22 cellular contexts compared by ENCODE assay signal in the genomic region with DNA sequence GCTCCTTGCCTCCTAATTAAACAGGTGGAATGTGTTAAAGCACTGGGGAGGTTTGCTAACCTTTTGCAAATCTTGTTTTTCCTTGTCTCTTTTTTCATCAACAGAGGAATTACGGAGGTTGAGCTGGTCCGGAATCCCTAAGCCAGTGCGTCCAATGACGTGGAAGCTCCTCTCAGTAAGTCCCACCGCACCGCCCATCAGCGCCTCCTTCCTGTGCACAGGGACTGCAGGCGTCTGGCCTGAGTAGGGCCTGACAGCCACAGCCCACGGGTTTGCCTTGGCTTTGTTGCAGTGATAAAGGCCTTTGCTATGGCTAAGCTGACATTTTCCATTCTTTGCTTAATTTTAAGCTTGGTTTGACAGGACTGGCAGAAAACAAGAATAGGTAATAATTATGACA.
DNase-seq lines count a peak whose midpoint lies in the region; TF ChIP-seq lines count a peak whose summit lies in the region.
"Had no signal": no experiment of that assay in that cellular context is flagged by ENCODE, and none has a peak within 500 bp of the region (broad histone marks: within the 10 kb centered on the region; RNA-seq: fewer than 3 reads in every experiment).

No MANE protein-coding gene starts in this region.

- BruUV-seq in MCF 10A (replicated peaks; lab: Mats Ljungman, UMichigan) = no TSS peak

- H3K4me1 Mint-ChIP-seq in endodermal cell = no peaks in the 10 kb centered on the region
- H3K4me1 Mint-ChIP-seq in MCF 10A (ENCODE audit: insufficient read depth, unreplicated experiment) = peaks cover 4% of the 10 kb centered on the region
- no peaks in the 10 kb centered on the region for H3K4me1 Mint-ChIP-seq in progenitor cell of endocrine pancreas (ENCODE audit: low read depth)

- no peaks in the 10 kb centered on the region for H3K27me3 Mint-ChIP-seq in endodermal cell (ENCODE audit: insufficient read depth)
- no peaks in the 10 kb centered on the region for H3K27me3 Mint-ChIP-seq in MCF 10A (ENCODE audit: insufficient read depth, unreplicated experiment)
- H3K27me3 Mint-ChIP-seq in progenitor cell of endocrine pancreas = no peaks in the 10 kb centered on the region
- H3K27me3 Mint-ChIP-seq: activated CD4-positive, alpha-beta memory T cell treated with anti-CD3 and anti-CD28 coated beads for 36 hours had no signal

- intact Hi-C loops in MCF 10A (cut with micrococcal nuclease) = no loop called here

- no peaks in the 10 kb centered on the region for H3K9me3 ChIP-seq in endodermal cell (ENCODE audit: control insufficient read depth, low read length)
- H3K9me3 ChIP-seq: adrenal gland, breast epithelium, vagina had no signal

- H3K9ac ChIP-seq in endodermal cell (ENCODE audit: extremely low read depth, low read length, poor library complexity, severe bottlenecking) = no peak overlapping the region

- 91% methylated on average over 6 to 9 of the region's 9 CpGs for WGBS in endodermal cell (ENCODE audit: insufficient coverage in 1 of 2, insufficient read length in 1 of 2), 2 experiments

- H3K4me3 Mint-ChIP-seq in endodermal cell = no peak overlapping the region
- H3K4me3 Mint-ChIP-seq in MCF 10A (ENCODE audit: unreplicated experiment) = no peak overlapping the region
- no peak overlapping the region for H3K4me3 Mint-ChIP-seq in progenitor cell of endocrine pancreas (ENCODE audit: low read depth)
- H3K4me3 Mint-ChIP-seq: activated CD4-positive, alpha-beta memory T cell treated with anti-CD3 and anti-CD28 coated beads for 36 hours; CD8-positive, alpha-beta T cell; T-helper 1 cell treated with Interleukin-12 subunit alpha and Interleukin-12 subunit beta and Interleukin-4 antibody, amounts not matched to agents 30 μg/mL and 1 μg/mL, for 36 hours had no signal

- H3K9me3 Mint-ChIP-seq in endodermal cell = peaks cover 2% of the 10 kb centered on the region
- no peaks in the 10 kb centered on the region for H3K9me3 Mint-ChIP-seq in MCF 10A (ENCODE audit: unreplicated experiment)
- no peaks in the 10 kb centered on the region for H3K9me3 Mint-ChIP-seq in progenitor cell of endocrine pancreas (ENCODE audit: low read depth)
- H3K9me3 Mint-ChIP-seq: activated CD4-positive, alpha-beta memory T cell treated with anti-CD3 and anti-CD28 coated beads for 36 hours; CD8-positive, alpha-beta T cell; T-helper 1 cell treated with Interleukin-12 subunit alpha and Interleukin-12 subunit beta and Interleukin-4 antibody, amounts not matched to agents 30 μg/mL and 1 μg/mL, for 36 hours had no signal

- DNase-seq in H7 (peak; percentile 68), RKO (ENCODE audit: low spot score) (peak; percentile 9), endodermal cell (no peak), retinal pigment epithelial cell (ENCODE audit: low read depth) (peak; percentile 64), MCF 10A (ENCODE audit: unreplicated experiment) (no peak), progenitor cell of endocrine pancreas (ENCODE audit: low spot score, unreplicated experiment) (no peak)
- DNase-seq in activated naive CD4-positive, alpha-beta T cell (lab: John Stamatoyannopoulos, UW) = no peak
- DNase-seq: activated CD4-positive, alpha-beta memory T cell treated with anti-CD3 and anti-CD28 coated beads for 36 hours; CD8-positive, alpha-beta T cell; cortex of kidney; DMS153; Karpas-422; NCI-H1092; NCI-H2081; NCI-H446; posterior cingulate gyrus; stimulated activated CD4-positive, alpha-beta T cell treated with anti-CD3 and anti-CD28 coated beads, Interleukin-1b, Interleukin-23, amount 100 ng/mL, for 48 hours had no signal

- CTCF ChIA-PET in MCF 10A (lab: Yijun Ruan, JAX) = interaction anchor here (0.7 to 1.4 kb wide), 2 partner anchors 75 to 698 kb away, joined by 3 read pairs; no protein-coding TSS in a partner anchor

- H3K27ac Mint-ChIP-seq in endodermal cell (no peak overlapping the region), MCF 10A (ENCODE audit: low read depth, unreplicated experiment) (no peak overlapping the region), progenitor cell of endocrine pancreas (no peak overlapping the region)

- H3K27me3 ChIP-seq in H7 (ENCODE audit: control insufficient read depth, insufficient read depth, low read length) (no peaks in the 10 kb centered on the region), endodermal cell (ENCODE audit: control insufficient read depth, insufficient read depth, low read length, poor library complexity, severe bottlenecking) (no peaks in the 10 kb centered on the region)
- H3K27me3 ChIP-seq: adrenal gland, breast epithelium, vagina had no signal

- H3K27ac ChIP-seq in endodermal cell (ENCODE audit: low read depth, low read length) = no peak overlapping the region
- H3K27ac ChIP-seq: adrenal gland, breast epithelium, skin epidermis, vagina had no signal

- no peaks in the 10 kb centered on the region for H3K4me1 ChIP-seq in endodermal cell (ENCODE audit: control insufficient read depth, insufficient read depth, low read length)
- H3K4me1 ChIP-seq: adrenal gland, breast epithelium, vagina had no signal

- TF ChIP-seq CTCF in endodermal cell (conservative IDR thresholded peaks at IDR 0.05) = peak; percentile 37
- peak; percentile 44 for TF ChIP-seq CTCF in retinal pigment epithelial cell (conservative IDR thresholded peaks at IDR 0.05; ENCODE audit: low read depth, low read length)
- no peak for TF ChIP-seq CTCF in MCF 10A (IDR thresholded peaks at IDR 0.05; ENCODE audit: unreplicated experiment)
- TF ChIP-seq CTCF in progenitor cell of endocrine pancreas (IDR thresholded peaks at IDR 0.05; ENCODE audit: unreplicated experiment) = no peak

- H3K36me3 ChIP-seq in H7 (replicated peaks; ENCODE audit: control insufficient read depth, insufficient read depth, low read length) (no peaks in the 10 kb centered on the region), endodermal cell (ENCODE audit: control insufficient read depth, insufficient read depth, low read length) (peaks cover 7% of the 10 kb centered on the region)
- H3K36me3 ChIP-seq: adrenal gland, breast epithelium, vagina had no signal

- POLR2A ChIA-PET in MCF 10A (lab: Yijun Ruan, JAX) = no interaction called here

- H3K4me3 ChIP-seq in H7 (ENCODE audit: insufficient read depth, low read depth, low read length) (no peak overlapping the region), endodermal cell (ENCODE audit: low read length) (no peak overlapping the region), retinal pigment epithelial cell (ENCODE audit: low read length) (no peak overlapping the region)
- H3K4me3 ChIP-seq: adrenal gland, breast epithelium, skin epidermis, vagina had no signal

- H3K36me3 Mint-ChIP-seq in endodermal cell (ENCODE audit: low read depth) (peaks cover 14% of the 10 kb centered on the region), MCF 10A (ENCODE audit: insufficient read depth, unreplicated experiment) (peaks cover under 1% of the 10 kb centered on the region), progenitor cell of endocrine pancreas (ENCODE audit: insufficient read depth) (peaks cover 7% of the 10 kb centered on the region)

Comparison
In these comparisons a context has a peak if more than half of its experiments do, and no peak if none do; other contexts are left out.
1. DNase-seq: peak in H7 (single experiment), RKO (single experiment) and retinal pigment epithelial cell (single experiment); none in endodermal cell (single experiment), MCF 10A (single experiment), progenitor cell of endocrine pancreas (single experiment) and activated naive CD4-positive, alpha-beta T cell (0 of 4).
2. CTCF ChIP-seq: peak in endodermal cell (single experiment) and retinal pigment epithelial cell (single experiment); none in MCF 10A (single experiment) and progenitor cell of endocrine pancreas (single experiment).